2 cellular contexts compared by ENCODE assay signal in the genomic region with DNA sequence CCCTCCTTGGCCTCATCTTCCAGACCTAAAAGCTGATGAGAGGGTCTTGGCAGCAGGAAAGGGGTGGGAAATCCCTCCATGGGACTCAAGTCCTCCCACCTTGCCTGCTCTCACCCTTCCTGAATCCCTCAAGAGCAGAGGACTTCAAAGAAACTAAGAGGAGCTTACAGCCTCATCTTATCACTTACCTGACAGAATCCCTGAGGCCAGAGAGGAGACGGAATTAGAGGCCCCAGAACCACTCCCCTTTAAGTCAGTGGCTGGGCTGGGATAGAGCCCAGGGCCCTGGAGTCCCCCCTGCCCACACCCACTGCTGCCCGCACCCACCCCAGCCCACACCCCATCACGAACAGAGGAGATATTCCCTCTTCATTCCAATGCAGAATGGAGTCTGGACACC.
TF ChIP-seq lines count a peak whose summit lies in the region.

No MANE protein-coding gene starts in this region.

TF ChIP-seq in SK-N-SH, 30 proteins besides CTCF, POLR2A, EP300 and RAD21 (continued from another document):
- no peak for TF ChIP-seq FOXJ3 (CRISPR knock-in tag; IDR thresholded peaks at IDR 0.05)
- no peak for TF ChIP-seq ELF1 (IDR thresholded peaks at IDR 0.05)
- TF ChIP-seq RFX5 (IDR thresholded peaks at IDR 0.05; ENCODE audit: low read length) = no peak
- no peak for TF ChIP-seq NRF1 (IDR thresholded peaks at IDR 0.05; ENCODE audit: low read depth, low read length)
- no peak for TF ChIP-seq MEF2A (IDR thresholded peaks at IDR 0.05; ENCODE audit: borderline replicate concordance, low read depth)
- TF ChIP-seq, protein P1, sequence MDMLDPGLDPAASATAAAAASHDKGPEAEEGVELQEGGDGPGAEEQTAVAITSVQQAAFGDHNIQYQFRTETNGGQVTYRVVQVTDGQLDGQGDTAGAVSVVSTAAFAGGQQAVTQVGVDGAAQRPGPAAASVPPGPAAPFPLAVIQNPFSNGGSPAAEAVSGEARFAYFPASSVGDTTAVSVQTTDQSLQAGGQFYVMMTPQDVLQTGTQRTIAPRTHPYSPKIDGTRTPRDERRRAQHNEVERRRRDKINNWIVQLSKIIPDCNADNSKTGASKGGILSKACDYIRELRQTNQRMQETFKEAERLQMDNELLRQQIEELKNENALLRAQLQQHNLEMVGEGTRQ (IDR thresholded peaks at IDR 0.05; ENCODE audit: borderline replicate concordance, low read depth, low read length) = no peak

TF ChIP-seq in SK-N-SH treated with all-trans-retinoic acid at 6 μM for 48 hours, 23 proteins besides CTCF, POLR2A, EP300 and RAD21:
- no peak for TF ChIP-seq PPARA (CRISPR knock-in tag; IDR thresholded peaks at IDR 0.05; ENCODE audit: borderline replicate concordance)
- TF ChIP-seq RARB (CRISPR knock-in tag; IDR thresholded peaks at IDR 0.05) = no peak
- no peak for TF ChIP-seq ZNF70 (CRISPR knock-in tag; IDR thresholded peaks at IDR 0.05)
- TF ChIP-seq ESRRG (CRISPR knock-in tag; IDR thresholded peaks at IDR 0.05) = no peak
- TF ChIP-seq, protein P2, sequence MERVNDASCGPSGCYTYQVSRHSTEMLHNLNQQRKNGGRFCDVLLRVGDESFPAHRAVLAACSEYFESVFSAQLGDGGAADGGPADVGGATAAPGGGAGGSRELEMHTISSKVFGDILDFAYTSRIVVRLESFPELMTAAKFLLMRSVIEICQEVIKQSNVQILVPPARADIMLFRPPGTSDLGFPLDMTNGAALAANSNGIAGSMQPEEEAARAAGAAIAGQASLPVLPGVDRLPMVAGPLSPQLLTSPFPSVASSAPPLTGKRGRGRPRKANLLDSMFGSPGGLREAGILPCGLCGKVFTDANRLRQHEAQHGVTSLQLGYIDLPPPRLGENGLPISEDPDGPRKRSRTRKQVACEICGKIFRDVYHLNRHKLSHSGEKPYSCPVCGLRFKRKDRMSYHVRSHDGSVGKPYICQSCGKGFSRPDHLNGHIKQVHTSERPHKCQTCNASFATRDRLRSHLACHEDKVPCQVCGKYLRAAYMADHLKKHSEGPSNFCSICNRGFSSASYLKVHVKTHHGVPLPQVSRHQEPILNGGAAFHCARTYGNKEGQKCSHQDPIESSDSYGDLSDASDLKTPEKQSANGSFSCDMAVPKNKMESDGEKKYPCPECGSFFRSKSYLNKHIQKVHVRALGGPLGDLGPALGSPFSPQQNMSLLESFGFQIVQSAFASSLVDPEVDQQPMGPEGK (CRISPR knock-in tag; IDR thresholded peaks at IDR 0.05; ENCODE audit: borderline replicate concordance) = no peak
- TF ChIP-seq OSR1 (CRISPR knock-in tag; IDR thresholded peaks at IDR 0.05) = no peak
- no peak for TF ChIP-seq CSDC2 (CRISPR knock-in tag; IDR thresholded peaks at IDR 0.05)
- TF ChIP-seq TOX (CRISPR knock-in tag; IDR thresholded peaks at IDR 0.05; ENCODE audit: borderline replicate concordance) = no peak
- TF ChIP-seq ZNF565 (CRISPR knock-in tag; conservative IDR thresholded peaks at IDR 0.05; ENCODE audit: low read depth) = no peak
- TF ChIP-seq SNAI2 (CRISPR knock-in tag; IDR thresholded peaks at IDR 0.05) = no peak
- TF ChIP-seq, protein P3, sequence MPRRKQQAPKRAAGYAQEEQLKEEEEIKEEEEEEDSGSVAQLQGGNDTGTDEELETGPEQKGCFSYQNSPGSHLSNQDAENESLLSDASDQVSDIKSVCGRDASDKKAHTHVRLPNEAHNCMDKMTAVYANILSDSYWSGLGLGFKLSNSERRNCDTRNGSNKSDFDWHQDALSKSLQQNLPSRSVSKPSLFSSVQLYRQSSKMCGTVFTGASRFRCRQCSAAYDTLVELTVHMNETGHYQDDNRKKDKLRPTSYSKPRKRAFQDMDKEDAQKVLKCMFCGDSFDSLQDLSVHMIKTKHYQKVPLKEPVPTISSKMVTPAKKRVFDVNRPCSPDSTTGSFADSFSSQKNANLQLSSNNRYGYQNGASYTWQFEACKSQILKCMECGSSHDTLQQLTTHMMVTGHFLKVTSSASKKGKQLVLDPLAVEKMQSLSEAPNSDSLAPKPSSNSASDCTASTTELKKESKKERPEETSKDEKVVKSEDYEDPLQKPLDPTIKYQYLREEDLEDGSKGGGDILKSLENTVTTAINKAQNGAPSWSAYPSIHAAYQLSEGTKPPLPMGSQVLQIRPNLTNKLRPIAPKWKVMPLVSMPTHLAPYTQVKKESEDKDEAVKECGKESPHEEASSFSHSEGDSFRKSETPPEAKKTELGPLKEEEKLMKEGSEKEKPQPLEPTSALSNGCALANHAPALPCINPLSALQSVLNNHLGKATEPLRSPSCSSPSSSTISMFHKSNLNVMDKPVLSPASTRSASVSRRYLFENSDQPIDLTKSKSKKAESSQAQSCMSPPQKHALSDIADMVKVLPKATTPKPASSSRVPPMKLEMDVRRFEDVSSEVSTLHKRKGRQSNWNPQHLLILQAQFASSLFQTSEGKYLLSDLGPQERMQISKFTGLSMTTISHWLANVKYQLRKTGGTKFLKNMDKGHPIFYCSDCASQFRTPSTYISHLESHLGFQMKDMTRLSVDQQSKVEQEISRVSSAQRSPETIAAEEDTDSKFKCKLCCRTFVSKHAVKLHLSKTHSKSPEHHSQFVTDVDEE (CRISPR knock-in tag; IDR thresholded peaks at IDR 0.05) = no peak
- no peak for TF ChIP-seq ZFP30 (CRISPR knock-in tag; IDR thresholded peaks at IDR 0.05)
- TF ChIP-seq TCF4 (CRISPR knock-in tag; IDR thresholded peaks at IDR 0.05; ENCODE audit: borderline replicate concordance) = no peak
- TF ChIP-seq, protein P4, sequence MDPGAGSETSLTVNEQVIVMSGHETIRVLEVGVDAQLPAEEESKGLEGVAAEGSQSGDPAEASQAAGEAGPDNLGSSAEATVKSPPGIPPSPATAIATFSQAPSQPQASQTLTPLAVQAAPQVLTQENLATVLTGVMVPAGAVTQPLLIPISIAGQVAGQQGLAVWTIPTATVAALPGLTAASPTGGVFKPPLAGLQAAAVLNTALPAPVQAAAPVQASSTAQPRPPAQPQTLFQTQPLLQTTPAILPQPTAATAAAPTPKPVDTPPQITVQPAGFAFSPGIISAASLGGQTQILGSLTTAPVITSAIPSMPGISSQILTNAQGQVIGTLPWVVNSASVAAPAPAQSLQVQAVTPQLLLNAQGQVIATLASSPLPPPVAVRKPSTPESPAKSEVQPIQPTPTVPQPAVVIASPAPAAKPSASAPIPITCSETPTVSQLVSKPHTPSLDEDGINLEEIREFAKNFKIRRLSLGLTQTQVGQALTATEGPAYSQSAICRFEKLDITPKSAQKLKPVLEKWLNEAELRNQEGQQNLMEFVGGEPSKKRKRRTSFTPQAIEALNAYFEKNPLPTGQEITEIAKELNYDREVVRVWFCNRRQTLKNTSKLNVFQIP (CRISPR knock-in tag; IDR thresholded peaks at IDR 0.05; ENCODE audit: borderline replicate concordance, low read depth) = no peak
- TF ChIP-seq, protein P5, sequence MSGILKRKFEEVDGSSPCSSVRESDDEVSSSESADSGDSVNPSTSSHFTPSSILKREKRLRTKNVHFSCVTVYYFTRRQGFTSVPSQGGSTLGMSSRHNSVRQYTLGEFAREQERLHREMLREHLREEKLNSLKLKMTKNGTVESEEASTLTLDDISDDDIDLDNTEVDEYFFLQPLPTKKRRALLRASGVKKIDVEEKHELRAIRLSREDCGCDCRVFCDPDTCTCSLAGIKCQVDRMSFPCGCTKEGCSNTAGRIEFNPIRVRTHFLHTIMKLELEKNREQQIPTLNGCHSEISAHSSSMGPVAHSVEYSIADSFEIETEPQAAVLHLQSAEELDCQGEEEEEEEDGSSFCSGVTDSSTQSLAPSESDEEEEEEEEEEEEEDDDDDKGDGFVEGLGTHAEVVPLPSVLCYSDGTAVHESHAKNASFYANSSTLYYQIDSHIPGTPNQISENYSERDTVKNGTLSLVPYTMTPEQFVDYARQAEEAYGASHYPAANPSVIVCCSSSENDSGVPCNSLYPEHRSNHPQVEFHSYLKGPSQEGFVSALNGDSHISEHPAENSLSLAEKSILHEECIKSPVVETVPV (CRISPR knock-in tag; IDR thresholded peaks at IDR 0.05) = no peak
- TF ChIP-seq ZC3H10 (CRISPR knock-in tag; IDR thresholded peaks at IDR 0.05) = no peak
- TF ChIP-seq ISL1 (CRISPR knock-in tag; IDR thresholded peaks at IDR 0.05) = no peak
TF ChIP-seq in SK-N-SH treated with all-trans-retinoic acid at 6 μM for 48 hours: peak in this region for 0.
